In genomic region chr3:48624767-48625166, GRCh38 we compare ENCODE assay signal across 19 cellular contexts. TPM values are rescaled to one million over a fixed set of nuclear protein-coding genes. Genes with fewer than 3 reads are reported as not detected.
"Had no signal": no experiment of that assay in that cellular context is flagged by ENCODE, and none has a peak within 500 bp of the region (broad histone marks: within the 10 kb centered on the region; RNA-seq: fewer than 3 reads in every experiment).

No MANE protein-coding gene starts in this region.

- H3K27ac ChIP-seq: body of pancreas, epithelial cell of prostate, WERI-Rb-1 had no signal

- ATAC-seq: body of pancreas, right cardiac atrium had no signal

- H3K9me3 ChIP-seq: body of pancreas had no signal

- DNase-seq: activated CD4-positive, alpha-beta T cell treated with anti-CD3 and anti-CD28 coated beads for 4 hours; activated naive CD4-positive, alpha-beta T cell treated with anti-CD3 and anti-CD28 coated beads for 36 hours; activated T-cell treated with anti-CD3 and anti-CD28 coated beads, Interleukin-2, amount 50 U/mL, for 1 hour; amniotic stem cell; body of pancreas; central memory CD4-positive, alpha-beta T cell; cortex of kidney; effector CD8-positive, alpha-beta T cell; hypothalamus; kidney glomerular epithelial cell; stimulated activated naive CD4-positive, alpha-beta T cell; WERI-Rb-1 had no signal

- H3K9me3 Mint-ChIP-seq: activated naive CD4-positive, alpha-beta T cell treated with anti-CD3 and anti-CD28 coated beads for 36 hours had no signal

- H3K27me3 Mint-ChIP-seq: progenitor cell of endocrine pancreas had no signal

- H3K27me3 ChIP-seq: body of pancreas had no signal

- H3K4me3 Mint-ChIP-seq: activated naive CD4-positive, alpha-beta T cell treated with anti-CD3 and anti-CD28 coated beads for 36 hours had no signal

- H3K4me3 ChIP-seq: body of pancreas had no signal

- H3K27ac Mint-ChIP-seq: activated naive CD4-positive, alpha-beta T cell treated with anti-CD3 and anti-CD28 coated beads for 36 hours; progenitor cell of endocrine pancreas had no signal

RNA-seq across cellular contexts. Expression of gene TMEM89, which starts 3.2 kb away (rescaled TPM):
- total RNA-seq: activated naive CD4-positive, alpha-beta T cell treated with anti-CD3 and anti-CD28 coated beads for 36 hours; body of pancreas; liver; mesenteric fat pad; progenitor cell of endocrine pancreas; right cardiac atrium; SK-MEL-5; urinary bladder had no signal
- polyA plus RNA-seq: liver, right cardiac atrium, urinary bladder had no signal
